ENCODE assay signal across 27 cellular contexts in genomic region chr2:196187898-196188458, GRCh38. TPM values are rescaled to one million over a fixed set of nuclear protein-coding genes. Genes with fewer than 3 reads are reported as not detected.
A peak's percentile ranks its signal among the peaks of the same experiment; 100 is the strongest.
DNase-seq lines count a peak whose midpoint lies in the region; ATAC-seq and FAIRE-seq lines count a peak whose summit lies in the region.
"Had no signal": no experiment of that assay in that cellular context is flagged by ENCODE, and none has a peak within 500 bp of the region (broad histone marks: within the 10 kb centered on the region; RNA-seq: fewer than 3 reads in every experiment).

No MANE protein-coding gene starts in this region.

- H3K36me3 Mint-ChIP-seq in activated T-cell treated with anti-CD3 and anti-CD28 coated beads, Interleukin-2, amount 50 U/mL, for 24 hours (ENCODE audit: low read depth) = no peaks in the 10 kb centered on the region
- H3K36me3 Mint-ChIP-seq in activated T-cell treated with anti-CD3 and anti-CD28 coated beads, Interleukin-2, amount 50 U/mL, for 72 hours (ENCODE audit: insufficient read depth in 2 of 2) = peaks cover 2 to 4% of the 10 kb centered on the region in 2 donors
- H3K36me3 Mint-ChIP-seq in naive thymus-derived CD8-positive, alpha-beta T cell = no peaks in the 10 kb centered on the region
- H3K36me3 Mint-ChIP-seq: type B pancreatic cell had no signal

- H3K9me3 Mint-ChIP-seq in activated T-cell treated with anti-CD3 and anti-CD28 coated beads, Interleukin-2, amount 50 U/mL, for 24 hours = peaks cover 4% of the 10 kb centered on the region
- peaks cover 5 to 6% of the 10 kb centered on the region in 2 donors for H3K9me3 Mint-ChIP-seq in activated T-cell treated with anti-CD3 and anti-CD28 coated beads, Interleukin-2, amount 50 U/mL, for 72 hours
- peaks cover 0 to 9% (median 0%) of the 10 kb centered on the region in 9 donors for H3K9me3 Mint-ChIP-seq in naive thymus-derived CD8-positive, alpha-beta T cell
- H3K9me3 Mint-ChIP-seq: effector memory CD8-positive, alpha-beta T cell; type B pancreatic cell had no signal

- peak overlapping the region; percentile 11 for H3K27ac Mint-ChIP-seq in activated T-cell treated with anti-CD3 and anti-CD28 coated beads, Interleukin-2, amount 50 U/mL, for 24 hours
- no peak overlapping the region for H3K27ac Mint-ChIP-seq in activated T-cell treated with anti-CD3 and anti-CD28 coated beads, Interleukin-2, amount 50 U/mL, for 72 hours
- peak overlapping the region in 7 of 10 donors; percentile 2 to 89 (median 76) for H3K27ac Mint-ChIP-seq in naive thymus-derived CD8-positive, alpha-beta T cell
- H3K27ac Mint-ChIP-seq: T-helper 1 cell treated with Interleukin-12 subunit alpha and Interleukin-12 subunit beta and Interleukin-4 antibody, amounts not matched to agents 30 μg/mL and 1 μg/mL, for 36 hours; type B pancreatic cell had no signal

- H3K27me3 Mint-ChIP-seq in activated T-cell treated with anti-CD3 and anti-CD28 coated beads, Interleukin-2, amount 50 U/mL, for 24 hours = no peaks in the 10 kb centered on the region
- H3K27me3 Mint-ChIP-seq in activated T-cell treated with anti-CD3 and anti-CD28 coated beads, Interleukin-2, amount 50 U/mL, for 72 hours (ENCODE audit: low read depth) = no peaks in the 10 kb centered on the region
- no peaks in the 10 kb centered on the region for H3K27me3 Mint-ChIP-seq in naive thymus-derived CD8-positive, alpha-beta T cell
- H3K27me3 Mint-ChIP-seq: B cell; effector memory CD8-positive, alpha-beta T cell; type B pancreatic cell had no signal

- FAIRE-seq in GM19239 (lab: Jason Lieb, UNC) = peak; percentile 48
- FAIRE-seq: A204.1 had no signal

- no peak for DNase-seq in activated T-cell treated with anti-CD3 and anti-CD28 coated beads, Interleukin-2, amount 50 U/mL, for 24 hours
- DNase-seq in activated T-cell treated with anti-CD3 and anti-CD28 coated beads, Interleukin-2, amount 50 U/mL, for 72 hours = no peak
- DNase-seq in GM19239 (ENCODE audit: insufficient read length, low spot score) = no peak
- DNase-seq in naive thymus-derived CD8-positive, alpha-beta T cell = no peak
- DNase-seq in NCI-H1694 (lab: John Stamatoyannopoulos, UW) = no peak
- DNase-seq in NCI-H146 (lab: John Stamatoyannopoulos, UW) = no peak
- no peak for DNase-seq in cerebellum (ENCODE audit: low spot score)
- DNase-seq: activated CD4-positive, alpha-beta T cell treated with anti-CD3 and anti-CD28 coated beads for 48 hours; brain microvascular endothelial cell; Calu3; effector memory CD8-positive, alpha-beta T cell; foreskin melanocyte; GM23248; mucosa of descending colon; NCI-H1694 treated with DMSO at 0.1 percent for 48 hours; NCI-H226; PC-9; posterior cingulate gyrus; SIG-M5; stimulated activated CD8-positive, alpha-beta memory T cell treated with anti-CD3 and anti-CD28 coated beads, Interleukin-4, amount 100 ng/mL, for 48 hours had no signal

- H3K4me3 Mint-ChIP-seq in activated T-cell treated with anti-CD3 and anti-CD28 coated beads, Interleukin-2, amount 50 U/mL, for 24 hours = no peak overlapping the region
- H3K4me3 Mint-ChIP-seq in activated T-cell treated with anti-CD3 and anti-CD28 coated beads, Interleukin-2, amount 50 U/mL, for 72 hours = no peak overlapping the region
- H3K4me3 Mint-ChIP-seq in naive thymus-derived CD8-positive, alpha-beta T cell = peak overlapping the region in 1 of 10 donors; percentile 16
- H3K4me3 Mint-ChIP-seq: B cell; effector memory CD8-positive, alpha-beta T cell; neural crest cell; T-helper 1 cell treated with Interleukin-12 subunit alpha and Interleukin-12 subunit beta and Interleukin-4 antibody, amounts not matched to agents 30 μg/mL and 1 μg/mL, for 36 hours; type B pancreatic cell had no signal

- ATAC-seq in activated T-cell treated with anti-CD3 and anti-CD28 coated beads, Interleukin-2, amount 50 U/mL, for 72 hours (replicated peaks in 1 of 2) = no peak
- peak; percentile 49 for ATAC-seq in HG02885 (IDR thresholded peaks at IDR 0.05; ENCODE audit: poor library complexity, unreplicated experiment)
- ATAC-seq in naive thymus-derived CD8-positive, alpha-beta T cell = no peak
- ATAC-seq: effector memory CD8-positive, alpha-beta T cell; esophagus mucosa; mucosa of descending colon had no signal

- H3K4me1 Mint-ChIP-seq in activated T-cell treated with anti-CD3 and anti-CD28 coated beads, Interleukin-2, amount 50 U/mL, for 24 hours (ENCODE audit: low read depth) = peaks cover 77% of the 10 kb centered on the region
- peaks cover 89% of the 10 kb centered on the region for H3K4me1 Mint-ChIP-seq in activated T-cell treated with anti-CD3 and anti-CD28 coated beads, Interleukin-2, amount 50 U/mL, for 72 hours (ENCODE audit: low read depth)
- H3K4me1 Mint-ChIP-seq in naive thymus-derived CD8-positive, alpha-beta T cell = peaks cover 29 to 82% (median 79%) of the 10 kb centered on the region in 4 donors
- H3K4me1 Mint-ChIP-seq: neural crest cell had no signal

- POLR2A ChIA-PET in naive thymus-derived CD8-positive, alpha-beta T cell (lab: Charles Lee) = interaction anchor here (3.2 to 4.9 kb wide), 2 partner anchors 11 to 23 kb away, joined by 9 to 27 read pairs; no protein-coding TSS in a partner anchor

RNA-seq across cellular contexts. Expression of gene STK17B, which starts 16.6 kb away (rescaled TPM):
- 100 to 1,000 TPM; 279 to 280 TPM for total RNA-seq in activated T-cell treated with anti-CD3 and anti-CD28 coated beads, Interleukin-2, amount 50 U/mL, for 72 hours
- 100 to 1,000 TPM; 312 to 331 TPM for total RNA-seq in naive thymus-derived CD8-positive, alpha-beta T cell
- 10 to 100 TPM; 73.5 to 98.3 (median 91.9) TPM for polyA plus RNA-seq in naive thymus-derived CD8-positive, alpha-beta T cell
- 13.6 TPM for total RNA-seq in cerebellum

Comparison
In these comparisons a context has a peak if more than half of its experiments do, and no peak if none do; other contexts are left out.
1. RNA of gene STK17B, which starts 16.6 kb away (total RNA-seq): 312 to 331 TPM in naive thymus-derived CD8-positive, alpha-beta T cell and 279 to 280 TPM in activated T-cell treated with anti-CD3 and anti-CD28 coated beads, Interleukin-2, amount 50 U/mL, for 72 hours; 13.6 TPM in cerebellum (single experiment); every median in the first group is over 10 times any median in the second.